Comparison of ENCODE assay signal across 10 cellular contexts in genomic region chr2:150403457-150403856, GRCh38.
A peak's percentile ranks its signal among the peaks of the same experiment; 100 is the strongest.
DNase-seq lines count a peak whose midpoint lies in the region; ATAC-seq, FAIRE-seq and TF ChIP-seq lines count a peak whose summit lies in the region.
"Had no signal": no experiment of that assay in that cellular context is flagged by ENCODE, and none has a peak within 500 bp of the region (broad histone marks: within the 10 kb centered on the region; RNA-seq: fewer than 3 reads in every experiment).

No MANE protein-coding gene starts in this region.

- ATAC-seq in HG02798 (IDR thresholded peaks at IDR 0.05; ENCODE audit: poor library complexity, unreplicated experiment): peak; percentile 99

- H3K27ac ChIP-seq in mammary epithelial cell (ENCODE audit: insufficient read depth, low read depth, low read length) (no peak overlapping the region), breast epithelium (no peak overlapping the region), small intestine (ENCODE audit: low read depth in 1 of 2, low read length in 1 of 2) (no peak overlapping the region)
- H3K27ac ChIP-seq: BLaER1, colonic mucosa had no signal

- TF ChIP-seq POLR2A in breast epithelium (IDR thresholded peaks at IDR 0.05): no peak

- BruUV-seq in mammary epithelial cell (replicated peaks; lab: Mats Ljungman, UMichigan): no TSS peak

- dilution Hi-C loops in mammary epithelial cell (cut with HindIII; ENCODE audit: low sequenced_read_pairs): no loop called here

- in situ Hi-C loops in mammary epithelial cell (cut with MboI; ENCODE audit: low sequenced_read_pairs in 2 of 2): no loop called here

- intact Hi-C loops in mammary epithelial cell (cut with micrococcal nuclease): no loop called here
- intact Hi-C loops in breast epithelium (cut with DNase I; ENCODE audit: low total_unique reads): loop anchor here (10.0 kb wide), 1 partner anchor 269 kb away; no protein-coding TSS in a partner anchor

- no peaks in the 10 kb centered on the region for H4K20me1 ChIP-seq in mammary epithelial cell (ENCODE audit: insufficient read depth, low read length)
- H4K20me1 ChIP-seq: BLaER1 had no signal

- H3K4me1 ChIP-seq in mammary epithelial cell (ENCODE audit: insufficient read depth, low read length) (no peaks in the 10 kb centered on the region), breast epithelium (no peaks in the 10 kb centered on the region), small intestine (ENCODE audit: control insufficient read depth in 2 of 2, insufficient read depth in 1 of 2, low read depth in 1 of 2, low read length in 1 of 2) (no peaks in the 10 kb centered on the region)
- H3K4me1 ChIP-seq: BLaER1, colonic mucosa had no signal

- no peaks in the 10 kb centered on the region for H3K27me3 ChIP-seq in mammary epithelial cell (ENCODE audit: insufficient read depth, low read length)
- no peaks in the 10 kb centered on the region for H3K27me3 ChIP-seq in breast epithelium
- no peaks in the 10 kb centered on the region for H3K27me3 ChIP-seq in small intestine (ENCODE audit: control insufficient read depth in 2 of 2, insufficient read depth in 2 of 2, low read length in 2 of 2)
- H3K27me3 ChIP-seq: BLaER1, colonic mucosa had no signal

- DNase-seq in mammary epithelial cell: no peak
- no peak for DNase-seq in breast epithelium (ENCODE audit: low spot score in 2 of 2)
- peak; percentile 42 for DNase-seq in OCI-M1 (lab: John Stamatoyannopoulos, UW)
- peak; percentile 74 for DNase-seq in small intestine
- DNase-seq in activated T-cell treated with anti-CD3 and anti-CD28 coated beads, Interleukin-2, amount 50 U/mL, for 48 hours: no peak
- no peak for DNase-seq in DMS 273 treated with DMSO at 0.1 percent for 48 hours (lab: John Stamatoyannopoulos, UW)
- no peak for DNase-seq in SW480 (ENCODE audit: low spot score)
- DNase-seq: colonic mucosa had no signal

- no peak overlapping the region for H3K9ac ChIP-seq in mammary epithelial cell (ENCODE audit: insufficient read depth, low read length)
- H3K9ac ChIP-seq: BLaER1 had no signal

- H3K4me2 ChIP-seq in mammary epithelial cell (ENCODE audit: insufficient read depth, low read depth, low read length): peak overlapping the region; percentile 45
- H3K4me2 ChIP-seq: BLaER1 had no signal

- TF ChIP-seq CTCF in mammary epithelial cell (conservative IDR thresholded peaks at IDR 0.05 in 1 of 2, IDR thresholded peaks at IDR 0.05 in 1 of 2; ENCODE audit: extremely low read depth in 1 of 2, insufficient read depth in 1 of 2, low read depth in 1 of 2, low read length in 2 of 2) (no peak), breast epithelium (IDR thresholded peaks at IDR 0.05) (no peak)

- H3K9me3 ChIP-seq in mammary epithelial cell (replicated peaks; ENCODE audit: insufficient read depth, low read length) (no peaks in the 10 kb centered on the region), breast epithelium (no peaks in the 10 kb centered on the region), small intestine (ENCODE audit: control insufficient read depth, low read depth) (no peaks in the 10 kb centered on the region)
- H3K9me3 ChIP-seq: BLaER1, colonic mucosa had no signal

- H3K36me3 ChIP-seq in mammary epithelial cell (ENCODE audit: insufficient read depth, low read length) (no peaks in the 10 kb centered on the region), breast epithelium (no peaks in the 10 kb centered on the region), small intestine (ENCODE audit: control insufficient read depth in 2 of 2, insufficient read depth in 2 of 2, low read length in 2 of 2) (no peaks in the 10 kb centered on the region)
- H3K36me3 ChIP-seq: BLaER1, colonic mucosa had no signal

- WGBS in mammary epithelial cell (ENCODE audit: low coverage, missing lambda C conversion rate): 64% methylated on average over 2 of the region's 2 CpGs
- 8 to 20% (median 10%) methylated on average over 2 of the region's 2 CpGs for WGBS in small intestine, 3 donors

- H3K4me3 ChIP-seq in mammary epithelial cell (replicated peaks in 1 of 3; ENCODE audit: insufficient read depth in 1 of 3, low read depth in 2 of 3, low read length in 3 of 3): no peak overlapping the region
- H3K4me3 ChIP-seq in breast epithelium: no peak overlapping the region
- no peak overlapping the region for H3K4me3 ChIP-seq in small intestine (ENCODE audit: low read depth in 1 of 2, low read length in 2 of 2)
- H3K4me3 ChIP-seq: BLaER1, colonic mucosa had no signal

- CTCF ChIA-PET in mammary epithelial cell (lab: Charles Lee; ENCODE audit: low non-redundant PET): no interaction called here

- no peak for FAIRE-seq in small intestine (lab: Jason Lieb, UNC)

- peak overlapping the region; percentile 59 for H2AFZ ChIP-seq in mammary epithelial cell (ENCODE audit: low read depth, low read length)

- no peaks in the 10 kb centered on the region for H3K79me2 ChIP-seq in mammary epithelial cell (ENCODE audit: insufficient read depth, low read length)

Comparison
In these comparisons a context has a peak if more than half of its experiments do, and no peak if none do; other contexts are left out.
1. DNase-seq: peak in OCI-M1 (single experiment) and small intestine (single experiment); none in mammary epithelial cell (single experiment), breast epithelium (0 of 2), activated T-cell treated with anti-CD3 and anti-CD28 coated beads, Interleukin-2, amount 50 U/mL, for 48 hours (0 of 2), DMS 273 treated with DMSO at 0.1 percent for 48 hours (single experiment) and SW480 (single experiment).